ENCODE assay signal across 18 cellular contexts in genomic region chr2:229429529-229430067, GRCh38.
A peak's percentile ranks its signal among the peaks of the same experiment; 100 is the strongest.
DNase-seq lines count a peak whose midpoint lies in the region; ATAC-seq and TF ChIP-seq lines count a peak whose summit lies in the region.
"Had no signal": no experiment of that assay in that cellular context is flagged by ENCODE, and none has a peak within 500 bp of the region (broad histone marks: within the 10 kb centered on the region; RNA-seq: fewer than 3 reads in every experiment).

No MANE protein-coding gene starts in this region.

- intact Hi-C loops in uterus (cut with DNase I; ENCODE audit: low total_unique reads), result loop anchor here (10.0 kb wide), 1 partner anchor 1125 kb away; no protein-coding TSS in a partner anchor

- peak overlapping the region; percentile 56 for H2AFZ ChIP-seq in osteoblast (ENCODE audit: low read length)

- H3K36me3 Mint-ChIP-seq in brain, result peaks cover 8% of the 10 kb centered on the region

- H3K4me3 ChIP-seq in osteoblast (ENCODE audit: insufficient read depth, low read length) (no peak overlapping the region), uterus (no peak overlapping the region)
- H3K4me3 ChIP-seq: MG63, Peyer's patch had no signal

- no peak for ATAC-seq in GM19351 (IDR thresholded peaks at IDR 0.05; ENCODE audit: unreplicated experiment)
- ATAC-seq: HepG2 had no signal

- no peaks in the 10 kb centered on the region for H3K36me3 ChIP-seq in osteoblast (ENCODE audit: insufficient read depth, low read length)
- H3K36me3 ChIP-seq in uterus, result no peaks in the 10 kb centered on the region
- H3K36me3 ChIP-seq: MG63, Peyer's patch had no signal

- no peak for TF ChIP-seq CTCF in brain (conservative IDR thresholded peaks at IDR 0.05)
- no peak for TF ChIP-seq CTCF in osteoblast (IDR thresholded peaks at IDR 0.05; ENCODE audit: extremely low read depth, low read depth, low read length)
- no peak for TF ChIP-seq CTCF in uterus (IDR thresholded peaks at IDR 0.05)
- no peak for TF ChIP-seq CTCF in RWPE1 (conservative IDR thresholded peaks at IDR 0.05; ENCODE audit: low read depth)

- no peak overlapping the region for H3K4me3 Mint-ChIP-seq in brain
- H3K4me3 Mint-ChIP-seq: B cell; CD4-positive, alpha-beta T cell had no signal

- no peaks in the 10 kb centered on the region for H3K79me2 ChIP-seq in osteoblast (ENCODE audit: insufficient read depth, low read length)

- DNase-seq in fibroblast of gingiva (ENCODE audit: low read depth) (peak; percentile 14), osteoblast (ENCODE audit: insufficient read length, low spot score, missing footprints) (no peak), uterus (no peak), RWPE1 (ENCODE audit: low spot score) (no peak)
- DNase-seq in activated T-cell treated with anti-CD3 and anti-CD28 coated beads, Interleukin-2, amount 50 U/mL, for 48 hours, result no peak
- DNase-seq: CD4-positive, alpha-beta T cell; DMS79; GOT3; MG63; NCI-H1105 treated with DMSO at 0.1 percent for 48 hours; NCI-H187 treated with DMSO at 0.1 percent for 48 hours; NCI-H2171; Peyer's patch had no signal

- POLR2A ChIA-PET in RWPE1 (lab: Yijun Ruan, JAX; ENCODE audit: low non-redundant PET), result no interaction called here

- H3K9me3 ChIP-seq in osteoblast (ENCODE audit: low read depth, low read length) (no peaks in the 10 kb centered on the region), uterus (no peaks in the 10 kb centered on the region)
- H3K9me3 ChIP-seq: MG63, Peyer's patch had no signal

- TF ChIP-seq POLR2A in uterus (IDR thresholded peaks at IDR 0.05), result no peak

- H3K4me1 ChIP-seq in osteoblast (ENCODE audit: insufficient read depth, low read length) (no peaks in the 10 kb centered on the region), uterus (no peaks in the 10 kb centered on the region)
- H3K4me1 ChIP-seq: Peyer's patch had no signal

- H3K27me3 Mint-ChIP-seq in brain, result no peaks in the 10 kb centered on the region

- peaks cover 59% of the 10 kb centered on the region for H3K4me1 Mint-ChIP-seq in brain
- H3K4me1 Mint-ChIP-seq: B cell had no signal

- no peaks in the 10 kb centered on the region for H3K27me3 ChIP-seq in osteoblast (ENCODE audit: insufficient read depth, low read length)
- no peaks in the 10 kb centered on the region for H3K27me3 ChIP-seq in uterus
- H3K27me3 ChIP-seq: MG63, Peyer's patch had no signal

- no peaks in the 10 kb centered on the region for H4K20me1 ChIP-seq in osteoblast (ENCODE audit: insufficient read depth, low read length)

- no peak overlapping the region for H3K4me2 ChIP-seq in osteoblast (ENCODE audit: insufficient read depth, low read length)
- H3K4me2 ChIP-seq: KMS-11 had no signal

- H3K27ac Mint-ChIP-seq in brain, result peak overlapping the region in 4 of 5 experiments; percentile 25 to 72 (median 70)
- H3K27ac Mint-ChIP-seq: B cell; CD4-positive, alpha-beta T cell had no signal

- H3K27ac ChIP-seq in osteoblast (ENCODE audit: low read depth, low read length), result no peak overlapping the region
- peak overlapping the region; percentile 46 to 65 for H3K27ac ChIP-seq in uterus
- no peak overlapping the region for H3K27ac ChIP-seq in RWPE1
- H3K27ac ChIP-seq: KMS-11, Peyer's patch had no signal

- CTCF ChIA-PET in RWPE1 (lab: Yijun Ruan, JAX), result no interaction called here

- H3K9me3 Mint-ChIP-seq in brain, result peaks cover 0 to 4% (median 0%) of the 10 kb centered on the region in 5 experiments
- H3K9me3 Mint-ChIP-seq: CD4-positive, alpha-beta T cell had no signal

Comparison
In these comparisons a context has a peak if more than half of its experiments do, and no peak if none do; other contexts are left out.
1. H3K27ac ChIP-seq: peak in uterus (2 of 2); none in osteoblast (single experiment) and RWPE1 (single experiment).